Comparison of ENCODE assay signal across 19 cellular contexts in the genomic region with DNA sequence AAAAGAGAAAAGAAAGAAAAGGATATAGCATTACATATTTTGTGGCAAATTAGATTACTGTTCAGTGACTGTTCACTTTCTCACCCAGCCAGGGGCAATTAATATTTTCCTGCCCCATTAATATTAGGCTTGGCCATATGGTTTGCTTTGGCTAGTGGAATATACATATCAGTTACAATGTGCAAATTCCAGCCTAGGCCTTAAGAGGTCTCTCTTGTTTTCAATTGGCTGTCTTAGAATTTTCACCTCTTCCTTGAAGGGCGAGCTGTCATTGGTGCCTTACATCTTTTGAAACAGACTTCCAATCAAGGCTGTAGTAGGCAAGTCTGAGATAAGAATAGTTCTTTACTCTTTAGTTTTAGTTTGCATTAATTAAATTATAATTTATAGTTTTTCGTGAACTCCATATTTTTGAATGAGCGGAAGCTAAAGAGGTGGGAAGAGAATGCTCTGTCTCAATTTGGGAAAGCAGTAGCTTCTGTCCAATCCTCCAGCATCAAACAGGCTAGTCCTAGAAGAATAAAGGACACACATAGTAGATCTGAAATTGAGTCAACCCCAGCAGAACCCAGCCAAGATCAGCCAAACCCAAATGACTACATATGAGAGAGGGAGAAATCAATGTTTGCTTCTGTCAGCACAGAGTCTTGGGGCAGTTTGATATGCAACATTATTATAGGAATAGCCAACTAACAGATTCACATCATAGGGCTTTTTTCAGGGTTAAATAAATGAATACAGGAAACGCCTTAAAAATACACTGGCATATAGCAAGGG. TPM values are rescaled to one million over a fixed set of nuclear protein-coding genes. Genes with fewer than 3 reads are reported as not detected.
DNase-seq lines count a peak whose midpoint lies in the region; ATAC-seq and TF ChIP-seq lines count a peak whose summit lies in the region.
"Had no signal": no experiment of that assay in that cellular context is flagged by ENCODE, and none has a peak within 500 bp of the region (broad histone marks: within the 10 kb centered on the region; RNA-seq: fewer than 3 reads in every experiment).

No MANE protein-coding gene starts in this region.

- peaks cover 41% of the 10 kb centered on the region for H3K27me3 Mint-ChIP-seq in chondrocyte (ENCODE audit: low read depth)

- no peak overlapping the region for H3K4me2 ChIP-seq in HCT116 (ENCODE audit: low read length)

- RAD21 ChIA-PET in HCT116 (lab: Charles Lee; ENCODE audit: low non-redundant PET in 1 of 2, low total read pairs in 2 of 2, uncharacterized antibody in 2 of 2, unreplicated experiment in 2 of 2), result no interaction called here

- no peaks in the 10 kb centered on the region for H3K4me1 Mint-ChIP-seq in chondrocyte (ENCODE audit: low read depth)

- H3K4me1 ChIP-seq in HCT116 (ENCODE audit: control insufficient read depth in 1 of 2, insufficient read depth in 2 of 2, low read length in 2 of 2), result peaks cover 0 to 13% of the 10 kb centered on the region in 2 experiments; a peak in 2 of 4 replicates
- H3K4me1 ChIP-seq: BE2C, SJSA1 had no signal

- CTCF ChIA-PET in HCT116 (lab: Charles Lee), result interaction anchor here (1.5 kb wide), 1 partner anchor 11 kb away, joined by 4 read pairs; no protein-coding TSS in a partner anchor

- in situ Hi-C loops in ACHN (cut with HindIII; ENCODE audit: low pct_ligation_motif_present, low pct_unique_long_range_greater_than_20kb, low sequenced_read_pairs), result no loop called here

- H3K4me3 Mint-ChIP-seq in chondrocyte (ENCODE audit: unreplicated experiment), result no peak overlapping the region
- H3K4me3 Mint-ChIP-seq: CD4-positive, alpha-beta T cell; T-helper 2 cell treated with Interferon-gamma antibody and Interleukin-4, amounts not matched to agents 5 μg/mL and 100 μg/mL, for 36 hours had no signal

- H3K9me3 Mint-ChIP-seq in chondrocyte (ENCODE audit: low read depth), result no peaks in the 10 kb centered on the region
- H3K9me3 Mint-ChIP-seq: CD4-positive, alpha-beta T cell; T-helper 2 cell treated with Interferon-gamma antibody and Interleukin-4, amounts not matched to agents 5 μg/mL and 100 μg/mL, for 36 hours had no signal

- no peak overlapping the region for H3K27ac Mint-ChIP-seq in chondrocyte (ENCODE audit: unreplicated experiment)
- H3K27ac Mint-ChIP-seq: CD4-positive, alpha-beta T cell; T-helper 2 cell treated with Interferon-gamma antibody and Interleukin-4, amounts not matched to agents 5 μg/mL and 100 μg/mL, for 36 hours had no signal

- no peaks in the 10 kb centered on the region for H3K36me3 ChIP-seq in HCT116 (ENCODE audit: control insufficient read depth in 1 of 2, insufficient read depth in 2 of 2, low read length in 2 of 2)
- H3K36me3 ChIP-seq: BE2C, SJSA1 had no signal

- H3K9me3 ChIP-seq in HCT116 (ENCODE audit: control insufficient read depth in 1 of 2, insufficient read depth in 1 of 2, low read depth in 1 of 2, low read length in 2 of 2), result no peaks in the 10 kb centered on the region
- H3K9me3 ChIP-seq: BE2C, SJSA1 had no signal

- H2AFZ ChIP-seq in HCT116 (ENCODE audit: low read depth, low read length, poor library complexity, severe bottlenecking), result peak overlapping the region; percentile 61

- no peak overlapping the region for H3K9ac ChIP-seq in HCT116 (ENCODE audit: low read length)

- ATAC-seq in HCT116, result peak; percentile 49; the same call in 1 of the 2 replicates

- H3K79me2 ChIP-seq in HCT116 (ENCODE audit: insufficient read depth, low read length), result no peaks in the 10 kb centered on the region

- POLR2A ChIA-PET in HCT116 (lab: Charles Lee), result no interaction called here

- no peak for TF ChIP-seq RAD21 in HCT116 (IDR thresholded peaks at IDR 0.05; ENCODE audit: low read depth)

- no peak for TF ChIP-seq CTCF in HCT116 (IDR thresholded peaks at IDR 0.05 in 2 of 3, conservative IDR thresholded peaks at IDR 0.05 in 1 of 3; ENCODE audit: borderline replicate concordance in 1 of 3, insufficient read depth in 1 of 3, low read depth in 2 of 3, low read length in 2 of 3)
- peak; percentile 17 for TF ChIP-seq CTCF in chondrocyte (IDR thresholded peaks at IDR 0.05)

- no peaks in the 10 kb centered on the region for H3K9me2 ChIP-seq in HCT116 (ENCODE audit: insufficient read depth)

- H4K20me1 ChIP-seq in HCT116 (ENCODE audit: insufficient read depth), result no peaks in the 10 kb centered on the region

- peak; percentile 40 for DNase-seq in ACHN
- DNase-seq in HCT116 (ENCODE audit: low read depth, low spot score), result no peak
- peak; percentile 66 for DNase-seq in NCI-H524 treated with DMSO at 0.1 percent for 48 hours (lab: John Stamatoyannopoulos, UW)
- no peak for DNase-seq in chondrocyte (ENCODE audit: low spot score)
- no peak for DNase-seq in AG08395 (ENCODE audit: low spot score)
- DNase-seq in DMS53 (lab: John Stamatoyannopoulos, UW), result no peak
- no peak for DNase-seq in T-helper 1 cell
- DNase-seq: BE2C; Calu3; CD4-positive, alpha-beta T cell; DMS79 treated with DMSO at 0.1 percent for 48 hours; H7; NCI-H1105; NCI-H1694 treated with DMSO at 0.1 percent for 48 hours; NCI-H2107; NCI-H748 treated with DMSO at 0.1 percent for 48 hours; SW 1271 had no signal

- intact Hi-C loops in HCT116 (cut with micrococcal nuclease), result no loop called here

- BruUV-seq in HCT116 (replicated peaks; lab: Mats Ljungman, UMichigan), result no TSS peak

- no peak overlapping the region for H3K4me3 ChIP-seq in HCT116 (replicated peaks in 1 of 2; ENCODE audit: low read depth in 1 of 2, low read length in 2 of 2)
- H3K4me3 ChIP-seq: SJSA1 had no signal

- TF ChIP-seq POLR2A in HCT116 (IDR thresholded peaks at IDR 0.05; ENCODE audit: borderline replicate concordance, extremely low read depth, insufficient read depth, insufficient read length), result no peak

- peaks cover 2% of the 10 kb centered on the region for H3K36me3 Mint-ChIP-seq in chondrocyte (ENCODE audit: low read depth)

- no peak overlapping the region for H3K27ac ChIP-seq in HCT116 (ENCODE audit: low read depth, low read length)
- H3K27ac ChIP-seq: SJSA1 had no signal

- no peaks in the 10 kb centered on the region for H3K27me3 ChIP-seq in HCT116 (ENCODE audit: insufficient read depth, low read length)
- H3K27me3 ChIP-seq: BE2C had no signal

TF ChIP-seq in HCT116, 20 proteins besides CTCF, POLR2A, EP300 and RAD21 (continues in another document):
- TF ChIP-seq CBX3 (IDR thresholded peaks at IDR 0.05; ENCODE audit: low read depth) (no peak), POLR2AphosphoS5 (IDR thresholded peaks at IDR 0.05; ENCODE audit: low read depth, low read length) (no peak), SIN3A (IDR thresholded peaks at IDR 0.05; ENCODE audit: low read depth) (no peak), SP1 (IDR thresholded peaks at IDR 0.05; ENCODE audit: low read depth) (no peak), EZH2 (IDR thresholded peaks at IDR 0.05) (no peak), JUND (IDR thresholded peaks at IDR 0.05) (no peak), FOSL1 (IDR thresholded peaks at IDR 0.05; ENCODE audit: low read depth) (no peak), ZFX (IDR thresholded peaks at IDR 0.05) (no peak), SRF (IDR thresholded peaks at IDR 0.05; ENCODE audit: low read depth) (no peak), EZH2phosphoT487 (IDR thresholded peaks at IDR 0.05; ENCODE audit: borderline replicate concordance) (no peak), ZNF274 (IDR thresholded peaks at IDR 0.05; ENCODE audit: low read depth, low read length) (no peak), ELF1 (IDR thresholded peaks at IDR 0.05; ENCODE audit: borderline replicate concordance, low read depth) (no peak), CEBPB (IDR thresholded peaks at IDR 0.05; ENCODE audit: low read depth) (no peak)
- TF ChIP-seq, protein P1, sequence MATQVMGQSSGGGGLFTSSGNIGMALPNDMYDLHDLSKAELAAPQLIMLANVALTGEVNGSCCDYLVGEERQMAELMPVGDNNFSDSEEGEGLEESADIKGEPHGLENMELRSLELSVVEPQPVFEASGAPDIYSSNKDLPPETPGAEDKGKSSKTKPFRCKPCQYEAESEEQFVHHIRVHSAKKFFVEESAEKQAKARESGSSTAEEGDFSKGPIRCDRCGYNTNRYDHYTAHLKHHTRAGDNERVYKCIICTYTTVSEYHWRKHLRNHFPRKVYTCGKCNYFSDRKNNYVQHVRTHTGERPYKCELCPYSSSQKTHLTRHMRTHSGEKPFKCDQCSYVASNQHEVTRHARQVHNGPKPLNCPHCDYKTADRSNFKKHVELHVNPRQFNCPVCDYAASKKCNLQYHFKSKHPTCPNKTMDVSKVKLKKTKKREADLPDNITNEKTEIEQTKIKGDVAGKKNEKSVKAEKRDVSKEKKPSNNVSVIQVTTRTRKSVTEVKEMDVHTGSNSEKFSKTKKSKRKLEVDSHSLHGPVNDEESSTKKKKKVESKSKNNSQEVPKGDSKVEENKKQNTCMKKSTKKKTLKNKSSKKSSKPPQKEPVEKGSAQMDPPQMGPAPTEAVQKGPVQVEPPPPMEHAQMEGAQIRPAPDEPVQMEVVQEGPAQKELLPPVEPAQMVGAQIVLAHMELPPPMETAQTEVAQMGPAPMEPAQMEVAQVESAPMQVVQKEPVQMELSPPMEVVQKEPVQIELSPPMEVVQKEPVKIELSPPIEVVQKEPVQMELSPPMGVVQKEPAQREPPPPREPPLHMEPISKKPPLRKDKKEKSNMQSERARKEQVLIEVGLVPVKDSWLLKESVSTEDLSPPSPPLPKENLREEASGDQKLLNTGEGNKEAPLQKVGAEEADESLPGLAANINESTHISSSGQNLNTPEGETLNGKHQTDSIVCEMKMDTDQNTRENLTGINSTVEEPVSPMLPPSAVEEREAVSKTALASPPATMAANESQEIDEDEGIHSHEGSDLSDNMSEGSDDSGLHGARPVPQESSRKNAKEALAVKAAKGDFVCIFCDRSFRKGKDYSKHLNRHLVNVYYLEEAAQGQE (IDR thresholded peaks at IDR 0.05; ENCODE audit: low read depth), result no peak
- TF ChIP-seq, protein P2, sequence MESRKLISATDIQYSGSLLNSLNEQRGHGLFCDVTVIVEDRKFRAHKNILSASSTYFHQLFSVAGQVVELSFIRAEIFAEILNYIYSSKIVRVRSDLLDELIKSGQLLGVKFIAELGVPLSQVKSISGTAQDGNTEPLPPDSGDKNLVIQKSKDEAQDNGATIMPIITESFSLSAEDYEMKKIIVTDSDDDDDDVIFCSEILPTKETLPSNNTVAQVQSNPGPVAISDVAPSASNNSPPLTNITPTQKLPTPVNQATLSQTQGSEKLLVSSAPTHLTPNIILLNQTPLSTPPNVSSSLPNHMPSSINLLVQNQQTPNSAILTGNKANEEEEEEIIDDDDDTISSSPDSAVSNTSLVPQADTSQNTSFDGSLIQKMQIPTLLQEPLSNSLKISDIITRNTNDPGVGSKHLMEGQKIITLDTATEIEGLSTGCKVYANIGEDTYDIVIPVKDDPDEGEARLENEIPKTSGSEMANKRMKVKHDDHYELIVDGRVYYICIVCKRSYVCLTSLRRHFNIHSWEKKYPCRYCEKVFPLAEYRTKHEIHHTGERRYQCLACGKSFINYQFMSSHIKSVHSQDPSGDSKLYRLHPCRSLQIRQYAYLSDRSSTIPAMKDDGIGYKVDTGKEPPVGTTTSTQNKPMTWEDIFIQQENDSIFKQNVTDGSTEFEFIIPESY (IDR thresholded peaks at IDR 0.05; ENCODE audit: extremely low read depth, insufficient replicate concordance, low read length), result no peak

RNA-seq across cellular contexts. Expression of a gene that starts 6.3 kb away (rescaled TPM):
- 284 TPM for total RNA-seq in HCT116 (2021; ENCODE audit: unreplicated experiment)
- polyA plus RNA-seq in HCT116 (2012), result 172 and 182 TPM in 2 replicates
- 121 to 129 TPM (median 122 TPM) in 3 replicates for total RNA-seq in chondrocyte

Comparison
In these comparisons a context has a peak if more than half of its experiments do, and no peak if none do; other contexts are left out.
1. DNase-seq: peak in ACHN (single experiment) and NCI-H524 treated with DMSO at 0.1 percent for 48 hours (single experiment); none in HCT116 (single experiment), chondrocyte (single experiment), AG08395 (single experiment), DMS53 (single experiment) and T-helper 1 cell (0 of 5).